ENCODE assay signal across 9 cellular contexts in the genomic region with DNA sequence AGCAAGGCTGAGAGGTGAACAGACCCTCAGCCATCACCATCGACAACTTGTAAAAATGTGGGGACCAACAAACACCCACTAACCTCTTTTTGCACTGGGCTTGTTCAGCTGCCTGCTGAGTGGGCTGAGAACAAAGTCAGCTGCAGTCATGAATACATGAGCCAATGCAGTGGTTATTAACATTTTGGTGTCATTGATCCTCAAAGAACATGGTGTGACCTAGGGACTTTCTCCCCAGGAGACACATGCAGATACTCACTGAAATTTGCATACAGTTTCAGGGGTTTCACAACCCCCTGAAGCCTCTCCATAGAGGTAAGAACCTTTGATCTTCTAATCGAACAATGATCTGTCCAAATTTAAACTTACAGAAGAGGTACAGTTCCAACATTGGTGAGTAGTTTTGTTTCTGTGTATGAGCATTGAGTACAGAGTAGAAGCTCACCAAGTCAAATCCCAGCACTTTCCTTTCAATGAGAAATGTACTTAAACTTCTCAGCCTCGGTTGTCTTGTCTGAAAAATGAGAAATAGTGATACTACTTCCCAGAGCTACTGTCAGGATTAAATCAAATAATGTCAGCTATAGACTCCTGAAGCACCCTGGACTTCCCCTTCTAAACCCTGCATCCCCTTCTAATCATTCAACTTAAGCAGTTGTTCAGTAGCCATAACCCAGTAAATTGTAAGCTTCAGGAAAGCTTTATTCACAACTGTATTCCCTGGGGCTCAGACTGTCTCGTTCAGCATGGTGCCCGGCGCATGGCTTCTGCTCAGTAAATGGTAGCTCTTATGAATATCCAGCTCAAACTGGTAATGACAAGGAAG.
DNase-seq lines count a peak whose midpoint lies in the region; ATAC-seq and TF ChIP-seq lines count a peak whose summit lies in the region.
"Had no signal": no experiment of that assay in that cellular context is flagged by ENCODE, and none has a peak within 500 bp of the region (broad histone marks: within the 10 kb centered on the region; RNA-seq: fewer than 3 reads in every experiment).

No MANE protein-coding gene starts in this region.

- no peaks in the 10 kb centered on the region for H3K9me2 ChIP-seq in GM23248 (ENCODE audit: insufficient read depth)

- H3K9ac ChIP-seq in neural progenitor cell (no peak overlapping the region), GM23248 (no peak overlapping the region)

- H3K27me3 Mint-ChIP-seq in neural progenitor cell (ENCODE audit: insufficient read depth, low read depth) (peaks cover 2% of the 10 kb centered on the region), progenitor cell of endocrine pancreas (no peaks in the 10 kb centered on the region)

- 63 to 66% methylated on average over 6 of the region's 6 CpGs for WGBS in GM23248 (ENCODE audit: low coverage in 1 of 2, low lambda C conversion rate in 2 of 2, missing lambda C conversion rate in 2 of 2), 2 experiments

- no peak overlapping the region for H3K4me3 ChIP-seq in neural progenitor cell
- H3K4me3 ChIP-seq in GM23248 = no peak overlapping the region

- H3K4me3 Mint-ChIP-seq in neural progenitor cell (no peak overlapping the region), progenitor cell of endocrine pancreas (ENCODE audit: low read depth) (no peak overlapping the region)
- H3K4me3 Mint-ChIP-seq: neural crest cell had no signal

- ATAC-seq in GM18861 (IDR thresholded peaks at IDR 0.05; ENCODE audit: unreplicated experiment) (peak; percentile 82), GM21390 (IDR thresholded peaks at IDR 0.05; ENCODE audit: unreplicated experiment) (peak; percentile 77), HG03354 (IDR thresholded peaks at IDR 0.05; ENCODE audit: poor library complexity, severe bottlenecking, unreplicated experiment) (peak; percentile 91)

- H3F3A ChIP-seq in neural progenitor cell (ENCODE audit: low read depth) = no peaks in the 10 kb centered on the region
- H3F3A ChIP-seq in GM23248 (ENCODE audit: insufficient read depth) = no peaks in the 10 kb centered on the region

- H3K9me3 ChIP-seq in neural progenitor cell (ENCODE audit: low read depth) (no peaks in the 10 kb centered on the region), GM23248 (ENCODE audit: low read depth) (no peaks in the 10 kb centered on the region)

- H3K27me3 ChIP-seq in neural progenitor cell (no peaks in the 10 kb centered on the region), GM23248 (replicated peaks; ENCODE audit: insufficient read depth) (peaks cover 6% of the 10 kb centered on the region)

- H3K27ac ChIP-seq in neural progenitor cell = no peak overlapping the region
- H3K27ac ChIP-seq in GM23248 = no peak overlapping the region

- H3K4me2 ChIP-seq in neural progenitor cell (no peak overlapping the region), GM23248 (ENCODE audit: unreplicated experiment) (no peak overlapping the region)

- H2AFZ ChIP-seq in neural progenitor cell (replicated peaks) (no peak overlapping the region), GM23248 (no peak overlapping the region)

- H3K4me1 Mint-ChIP-seq in neural progenitor cell (peaks cover 15% of the 10 kb centered on the region), progenitor cell of endocrine pancreas (ENCODE audit: low read depth) (peaks cover 12% of the 10 kb centered on the region)

- no peak for DNase-seq in neural progenitor cell (ENCODE audit: low spot score)
- no peak for DNase-seq in GM23248
- DNase-seq in progenitor cell of endocrine pancreas (ENCODE audit: low spot score, unreplicated experiment) = no peak
- DNase-seq in NCI-H524 (lab: John Stamatoyannopoulos, UW) = no peak
- DNase-seq in activated effector memory CD4-positive, alpha-beta T cell treated with anti-CD3 and anti-CD28 coated beads, Interleukin-2, amount 50 U/mL, for 16 hours = no peak

- no peaks in the 10 kb centered on the region for H3K36me3 Mint-ChIP-seq in neural progenitor cell
- no peaks in the 10 kb centered on the region for H3K36me3 Mint-ChIP-seq in progenitor cell of endocrine pancreas (ENCODE audit: insufficient read depth)

- H4K20me1 ChIP-seq in neural progenitor cell (ENCODE audit: low read depth) (no peaks in the 10 kb centered on the region), GM23248 (ENCODE audit: insufficient read depth) (no peaks in the 10 kb centered on the region)

- TF ChIP-seq CTCF in neural progenitor cell (IDR thresholded peaks at IDR 0.05) (no peak), progenitor cell of endocrine pancreas (IDR thresholded peaks at IDR 0.05; ENCODE audit: unreplicated experiment) (no peak)

- H3K27ac Mint-ChIP-seq in neural progenitor cell (peak overlapping the region; percentile 14), progenitor cell of endocrine pancreas (no peak overlapping the region)

- no peaks in the 10 kb centered on the region for H3K4me1 ChIP-seq in neural progenitor cell
- no peaks in the 10 kb centered on the region for H3K4me1 ChIP-seq in GM23248 (ENCODE audit: insufficient read depth)

- in situ Hi-C loops in GM23248 (cut with MboI) = no loop called here

- H3K79me2 ChIP-seq in neural progenitor cell (ENCODE audit: low read depth) (no peaks in the 10 kb centered on the region), GM23248 (ENCODE audit: insufficient read depth) (no peaks in the 10 kb centered on the region)

- H3K9me3 Mint-ChIP-seq in neural progenitor cell (no peaks in the 10 kb centered on the region), progenitor cell of endocrine pancreas (ENCODE audit: low read depth) (no peaks in the 10 kb centered on the region)
- H3K9me3 Mint-ChIP-seq: neural crest cell had no signal

- no peaks in the 10 kb centered on the region for H3K36me3 ChIP-seq in neural progenitor cell
- H3K36me3 ChIP-seq in GM23248 (ENCODE audit: low read depth) = no peaks in the 10 kb centered on the region
